ENCODE assay signal across 18 cellular contexts in genomic region chr3:174986685-174987084, GRCh38.
DNase-seq lines count a peak whose midpoint lies in the region; ATAC-seq and TF ChIP-seq lines count a peak whose summit lies in the region.
"Had no signal": no experiment of that assay in that cellular context is flagged by ENCODE, and none has a peak within 500 bp of the region (broad histone marks: within the 10 kb centered on the region; RNA-seq: fewer than 3 reads in every experiment).

No MANE protein-coding gene starts in this region.

- DNase-seq in EL (peak; percentile 16), PC-3 (peak; percentile 23), fibroblast of peridontal ligament (ENCODE audit: extremely low read depth) (peak; percentile 66), retinal pigment epithelial cell (ENCODE audit: low read depth) (peak; percentile 5), sigmoid colon (no peak), Kasumi-1 (lab: John Stamatoyannopoulos, UW) (no peak)
- no peak for DNase-seq in activated CD8-positive, alpha-beta T cell treated with anti-CD3 and anti-CD28 coated beads, Interleukin-2, amount 10 ng/mL, durations not matched to agents 7 days and 5 days
- DNase-seq: activated CD4-positive, CD25-positive, alpha-beta regulatory T cell treated with anti-CD3 and anti-CD28 coated beads, Interleukin-2, amount 50 U/mL, for 72 hours; dorsolateral prefrontal cortex; left ventricle myocardium inferior; NCI-H1105 treated with DMSO at 0.1 percent for 48 hours; NCI-H2081 treated with DMSO at 0.1 percent for 48 hours; stimulated activated CD4-positive, alpha-beta T cell treated with anti-CD3 and anti-CD28 coated beads, Interleukin-15, amount 100 ng/mL, for 24 hours; SW 1271 had no signal

- H3K36me3 ChIP-seq in PC-3 (ENCODE audit: low read depth, low read length): no peaks in the 10 kb centered on the region
- no peaks in the 10 kb centered on the region for H3K36me3 ChIP-seq in sigmoid colon
- H3K36me3 ChIP-seq: BLaER1, left ventricle myocardium inferior had no signal

- H4K20me1 ChIP-seq in PC-3 (ENCODE audit: low read length): no peaks in the 10 kb centered on the region
- H4K20me1 ChIP-seq: BLaER1 had no signal

- TF ChIP-seq POLR2A in sigmoid colon (IDR thresholded peaks at IDR 0.05): no peak

- H3F3A ChIP-seq in PC-3 (ENCODE audit: low read length, unreplicated experiment): no peaks in the 10 kb centered on the region

- no peaks in the 10 kb centered on the region for H3K79me2 ChIP-seq in PC-3 (ENCODE audit: low read length)

- H3K27ac ChIP-seq in PC-3 (ENCODE audit: low read length) (no peak overlapping the region), sigmoid colon (no peak overlapping the region)
- H3K27ac ChIP-seq: BLaER1, dorsolateral prefrontal cortex, left ventricle myocardium inferior, RWPE1 had no signal

- 0 out of 2 replicates have a peak, but pooled peaks cover 6% of the 10 kb centered on the region for H3K4me1 ChIP-seq in PC-3 (ENCODE audit: insufficient read depth, low read length)
- H3K4me1 ChIP-seq in sigmoid colon: no peaks in the 10 kb centered on the region
- H3K4me1 ChIP-seq: BLaER1, left ventricle myocardium inferior had no signal

- TF ChIP-seq CTCF in PC-3 (conservative IDR thresholded peaks at IDR 0.05; ENCODE audit: low read depth, low read length) (no peak), retinal pigment epithelial cell (conservative IDR thresholded peaks at IDR 0.05; ENCODE audit: low read depth, low read length) (no peak), sigmoid colon (IDR thresholded peaks at IDR 0.05) (no peak)

- intact Hi-C loops in PC-3 (cut with micrococcal nuclease) (loop anchor here (10.0 kb wide), 2 partner anchors 158 to 618 kb away; no protein-coding TSS in a partner anchor), sigmoid colon (cut with DNase I) (no loop called here)

- H3K27ac Mint-ChIP-seq in activated CD8-positive, alpha-beta T cell treated with anti-CD3 and anti-CD28 coated beads, Interleukin-2, amount 10 ng/mL, durations not matched to agents 7 days and 5 days: no peak overlapping the region
- H3K27ac Mint-ChIP-seq: activated naive CD8-positive, alpha-beta T cell; activated T-helper 1 cell treated with anti-CD3 and anti-CD28 coated beads, Interleukin-12 subunit alpha, Interleukin-12 subunit beta, Interleukin-2, Interleukin-4 antibody, amounts not matched to agents 30 ng/mL and 10 ng/mL and 1 ng/mL, durations not matched to agents 14 hours and 24 hours and 36 hours had no signal

- H3K27me3 ChIP-seq in PC-3 (ENCODE audit: low read length): no peaks in the 10 kb centered on the region
- H3K27me3 ChIP-seq in sigmoid colon: no peaks in the 10 kb centered on the region
- H3K27me3 ChIP-seq: BLaER1, dorsolateral prefrontal cortex had no signal

- no peak overlapping the region for H3K4me3 Mint-ChIP-seq in activated CD8-positive, alpha-beta T cell treated with anti-CD3 and anti-CD28 coated beads, Interleukin-2, amount 10 ng/mL, durations not matched to agents 7 days and 5 days
- H3K4me3 Mint-ChIP-seq: activated naive CD8-positive, alpha-beta T cell; activated T-helper 1 cell treated with anti-CD3 and anti-CD28 coated beads, Interleukin-12 subunit alpha, Interleukin-12 subunit beta, Interleukin-2, Interleukin-4 antibody, amounts not matched to agents 30 ng/mL and 10 ng/mL and 1 ng/mL, durations not matched to agents 14 hours and 24 hours and 36 hours had no signal

- no peaks in the 10 kb centered on the region for H3K36me3 Mint-ChIP-seq in activated CD8-positive, alpha-beta T cell treated with anti-CD3 and anti-CD28 coated beads, Interleukin-2, amount 10 ng/mL, durations not matched to agents 7 days and 5 days (ENCODE audit: low read depth)
- H3K36me3 Mint-ChIP-seq: activated naive CD8-positive, alpha-beta T cell had no signal

- peak; percentile 54 for ATAC-seq in PC-3
- no peak for ATAC-seq in activated CD8-positive, alpha-beta T cell treated with anti-CD3 and anti-CD28 coated beads, Interleukin-2, amount 10 ng/mL, durations not matched to agents 7 days and 5 days

- H3K9me2 ChIP-seq in PC-3 (replicated peaks; ENCODE audit: low read length): no peaks in the 10 kb centered on the region

- no peak for TF ChIP-seq EP300 in sigmoid colon (IDR thresholded peaks at IDR 0.05)

- no peaks in the 10 kb centered on the region for H3K4me1 Mint-ChIP-seq in activated CD8-positive, alpha-beta T cell treated with anti-CD3 and anti-CD28 coated beads, Interleukin-2, amount 10 ng/mL, durations not matched to agents 7 days and 5 days (ENCODE audit: low read depth)

- H3K9ac ChIP-seq in PC-3 (ENCODE audit: low read length): no peak overlapping the region
- H3K9ac ChIP-seq: BLaER1 had no signal

- BruUV-seq in PC-3 (replicated peaks; lab: Mats Ljungman, UMichigan): no TSS peak

- POLR2A ChIA-PET in PC-3 (lab: Charles Lee; ENCODE audit: unreplicated experiment): no interaction called here
- POLR2A ChIA-PET in activated CD8-positive, alpha-beta T cell treated with anti-CD3 and anti-CD28 coated beads, Interleukin-2, amount 10 ng/mL, durations not matched to agents 7 days and 5 days (lab: Charles Lee): no interaction called here

- H3K9me3 ChIP-seq in PC-3 (ENCODE audit: low read length): no peaks in the 10 kb centered on the region
- no peaks in the 10 kb centered on the region for H3K9me3 ChIP-seq in sigmoid colon
- H3K9me3 ChIP-seq: BLaER1 had no signal

- H2AFZ ChIP-seq in PC-3 (ENCODE audit: low read length): no peak overlapping the region

- no peaks in the 10 kb centered on the region for H3K27me3 Mint-ChIP-seq in activated CD8-positive, alpha-beta T cell treated with anti-CD3 and anti-CD28 coated beads, Interleukin-2, amount 10 ng/mL, durations not matched to agents 7 days and 5 days (ENCODE audit: low read depth)
- H3K27me3 Mint-ChIP-seq: activated naive CD8-positive, alpha-beta T cell had no signal

- no peak overlapping the region for H3K4me2 ChIP-seq in PC-3 (ENCODE audit: low read length)
- H3K4me2 ChIP-seq: BLaER1 had no signal

- no peak overlapping the region for H3K4me3 ChIP-seq in PC-3 (ENCODE audit: low read length)
- no peak overlapping the region for H3K4me3 ChIP-seq in retinal pigment epithelial cell (ENCODE audit: low read length)
- no peak overlapping the region for H3K4me3 ChIP-seq in sigmoid colon
- H3K4me3 ChIP-seq: BLaER1, dorsolateral prefrontal cortex, left ventricle myocardium inferior had no signal

- H3K9me3 Mint-ChIP-seq in activated CD8-positive, alpha-beta T cell treated with anti-CD3 and anti-CD28 coated beads, Interleukin-2, amount 10 ng/mL, durations not matched to agents 7 days and 5 days (ENCODE audit: insufficient read depth): peaks cover 12% of the 10 kb centered on the region

- CTCF ChIA-PET in PC-3 (lab: Charles Lee): no interaction called here
- CTCF ChIA-PET in activated CD8-positive, alpha-beta T cell treated with anti-CD3 and anti-CD28 coated beads, Interleukin-2, amount 10 ng/mL, durations not matched to agents 7 days and 5 days (lab: Charles Lee): no interaction called here

Comparison
In these comparisons a context has a peak if more than half of its experiments do, and no peak if none do; other contexts are left out.
1. DNase-seq: peak in EL (single experiment), PC-3 (single experiment), fibroblast of peridontal ligament (single experiment) and retinal pigment epithelial cell (single experiment); none in sigmoid colon (single experiment), activated CD8-positive, alpha-beta T cell treated with anti-CD3 and anti-CD28 coated beads, Interleukin-2, amount 10 ng/mL, durations not matched to agents 7 days and 5 days (single experiment) and Kasumi-1 (0 of 2).